16 cellular contexts compared by ENCODE assay signal in the genomic region with DNA sequence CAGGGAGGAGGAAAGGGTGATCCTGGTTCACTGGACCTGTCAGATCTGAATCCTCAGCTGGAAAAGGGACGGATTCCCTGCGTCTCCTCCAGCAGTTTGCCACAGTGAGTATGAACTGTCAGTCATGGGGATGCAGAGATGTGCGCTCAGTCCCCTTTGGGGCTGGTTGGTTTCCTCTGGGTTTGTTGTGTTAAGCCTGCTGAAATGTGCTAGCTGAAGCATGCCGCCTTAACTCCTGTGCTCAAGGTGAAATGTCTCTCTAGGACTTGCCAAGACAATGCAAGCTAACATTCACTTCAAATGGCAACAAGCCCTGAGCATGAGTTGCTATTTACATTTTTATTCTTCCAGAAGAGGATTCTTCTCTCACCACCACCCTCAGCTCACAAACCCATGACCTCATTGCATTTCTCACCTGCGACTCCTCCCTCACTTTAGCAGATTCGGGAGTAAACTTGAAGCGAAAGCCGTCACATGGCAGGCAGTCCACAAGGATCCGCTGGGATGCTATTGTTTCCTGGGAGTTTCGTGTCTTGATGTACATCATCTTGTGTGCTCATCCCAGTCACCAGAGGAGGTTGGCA.
"Had no signal": no experiment of that assay in that cellular context is flagged by ENCODE, and none has a peak within 500 bp of the region (broad histone marks: within the 10 kb centered on the region; RNA-seq: fewer than 3 reads in every experiment).

No MANE protein-coding gene starts in this region.

- H3K27me3 Mint-ChIP-seq: activated CD4-positive, alpha-beta memory T cell treated with anti-CD3 and anti-CD28 coated beads, Interleukin-2, amount 10 ng/mL, durations not matched to agents 7 days and 5 days; activated CD4-positive, alpha-beta T cell treated with anti-CD3 and anti-CD28 coated beads, Interleukin-2, amount 10 ng/mL, durations not matched to agents 24 days and 14 days; activated naive CD4-positive, alpha-beta T cell treated with anti-CD3 and anti-CD28 coated beads, Interleukin-2, amount 10 ng/mL, durations not matched to agents 7 days and 5 days; stimulated activated naive B cell treated with anti-CD40 and anti-IgM and Interleukin-4, amounts not matched to agents 10 μg/mL and 1 μg/mL and 100 μg/mL, for 72 hours had no signal

- H3K4me3 ChIP-seq: mucosa of descending colon had no signal

- H3K4me1 Mint-ChIP-seq: activated CD4-positive, alpha-beta memory T cell treated with anti-CD3 and anti-CD28 coated beads, Interleukin-2, amount 10 ng/mL, durations not matched to agents 7 days and 5 days; activated CD4-positive, alpha-beta T cell treated with anti-CD3 and anti-CD28 coated beads, Interleukin-2, amount 10 ng/mL, durations not matched to agents 24 days and 14 days; activated naive CD4-positive, alpha-beta T cell treated with anti-CD3 and anti-CD28 coated beads, Interleukin-2, amount 10 ng/mL, durations not matched to agents 7 days and 5 days; stimulated activated naive B cell treated with anti-CD40 and anti-IgM and Interleukin-4, amounts not matched to agents 10 μg/mL and 1 μg/mL and 100 μg/mL, for 72 hours had no signal

- DNase-seq: activated CD4-positive, alpha-beta memory T cell treated with anti-CD3 and anti-CD28 coated beads, Interleukin-2, amount 10 ng/mL, durations not matched to agents 7 days and 5 days; activated CD4-positive, alpha-beta T cell treated with anti-CD3 and anti-CD28 coated beads, Interleukin-2, amount 10 ng/mL, durations not matched to agents 24 days and 14 days; activated effector memory CD4-positive, alpha-beta T cell treated with anti-CD3 and anti-CD28 coated beads, Interleukin-2, amount 50 U/mL, for 16 hours; activated naive CD4-positive, alpha-beta T cell treated with anti-CD3 and anti-CD28 coated beads, Interleukin-2, amount 10 ng/mL, durations not matched to agents 7 days and 5 days; activated T-cell treated with anti-CD3 and anti-CD28 coated beads for 4 hours; amygdala; cortex of kidney; mesenchymal stem cell; mucosa of descending colon; nucleus accumbens; posterior cingulate gyrus; stimulated activated CD4-positive, alpha-beta T cell treated with anti-CD3 and anti-CD28 coated beads, Interleukin-2, amount 100 ng/mL, for 48 hours; stimulated activated CD8-positive, alpha-beta memory T cell treated with anti-CD3 and anti-CD28 coated beads, Interleukin-4, amount 100 ng/mL, for 48 hours; stimulated activated naive B cell treated with anti-CD40 and anti-IgM and Interleukin-4, amounts not matched to agents 10 μg/mL and 1 μg/mL and 100 μg/mL, for 72 hours; T-helper 2 cell had no signal

- H3K27ac Mint-ChIP-seq: activated CD4-positive, alpha-beta memory T cell treated with anti-CD3 and anti-CD28 coated beads, Interleukin-2, amount 10 ng/mL, durations not matched to agents 7 days and 5 days; activated CD4-positive, alpha-beta T cell treated with anti-CD3 and anti-CD28 coated beads, Interleukin-2, amount 10 ng/mL, durations not matched to agents 24 days and 14 days; activated naive CD4-positive, alpha-beta T cell treated with anti-CD3 and anti-CD28 coated beads, Interleukin-2, amount 10 ng/mL, durations not matched to agents 7 days and 5 days; stimulated activated naive B cell treated with anti-CD40 and anti-IgM and Interleukin-4, amounts not matched to agents 10 μg/mL and 1 μg/mL and 100 μg/mL, for 72 hours had no signal

- H3K4me3 Mint-ChIP-seq: activated CD4-positive, alpha-beta memory T cell treated with anti-CD3 and anti-CD28 coated beads, Interleukin-2, amount 10 ng/mL, durations not matched to agents 7 days and 5 days; activated CD4-positive, alpha-beta T cell treated with anti-CD3 and anti-CD28 coated beads, Interleukin-2, amount 10 ng/mL, durations not matched to agents 24 days and 14 days; activated naive CD4-positive, alpha-beta T cell treated with anti-CD3 and anti-CD28 coated beads, Interleukin-2, amount 10 ng/mL, durations not matched to agents 7 days and 5 days; stimulated activated naive B cell treated with anti-CD40 and anti-IgM and Interleukin-4, amounts not matched to agents 10 μg/mL and 1 μg/mL and 100 μg/mL, for 72 hours had no signal

- H3K36me3 Mint-ChIP-seq: activated naive CD4-positive, alpha-beta T cell treated with anti-CD3 and anti-CD28 coated beads, Interleukin-2, amount 10 ng/mL, durations not matched to agents 7 days and 5 days; stimulated activated naive B cell treated with anti-CD40 and anti-IgM and Interleukin-4, amounts not matched to agents 10 μg/mL and 1 μg/mL and 100 μg/mL, for 72 hours had no signal

- ATAC-seq: activated CD4-positive, CD25-positive, alpha-beta regulatory T cell treated with anti-CD3 and anti-CD28 coated beads, Interleukin-2, amount 50 U/mL, for 24 hours; mucosa of descending colon; stimulated activated naive B cell treated with anti-CD40 and anti-IgM and Interleukin-4, amounts not matched to agents 10 μg/mL and 1 μg/mL and 100 μg/mL, for 72 hours had no signal

- H3K9me3 ChIP-seq: mucosa of descending colon had no signal
